In genomic region chr1:54338479-54338878, GRCh38 we compare ENCODE assay signal across 16 cellular contexts.
DNase-seq lines count a peak whose midpoint lies in the region; ATAC-seq and TF ChIP-seq lines count a peak whose summit lies in the region.
"Had no signal": no experiment of that assay in that cellular context is flagged by ENCODE, and none has a peak within 500 bp of the region (broad histone marks: within the 10 kb centered on the region; RNA-seq: fewer than 3 reads in every experiment).

No MANE protein-coding gene starts in this region.

- H3K27ac ChIP-seq in smooth muscle cell (ENCODE audit: low read depth), result peak overlapping the region; percentile 77

- no peaks in the 10 kb centered on the region for H3K9me3 Mint-ChIP-seq in activated naive CD4-positive, alpha-beta T cell treated with anti-CD3 and anti-CD28 coated beads, Interleukin-2, amount 10 ng/mL, durations not matched to agents 7 days and 5 days
- H3K9me3 Mint-ChIP-seq in glutamatergic neuron (ENCODE audit: unreplicated experiment), result peaks cover 57% of the 10 kb centered on the region
- H3K9me3 Mint-ChIP-seq: T-helper 2 cell treated with Interferon-gamma antibody and Interleukin-4, amounts not matched to agents 5 μg/mL and 100 μg/mL, for 36 hours had no signal

- H3K27me3 ChIP-seq in smooth muscle cell (ENCODE audit: low read depth), result no peaks in the 10 kb centered on the region
- H3K27me3 ChIP-seq: spleen had no signal

- H3F3A ChIP-seq in smooth muscle cell (ENCODE audit: low read depth), result peaks cover 18% of the 10 kb centered on the region

- H3K9ac ChIP-seq in smooth muscle cell (ENCODE audit: low read depth), result peak overlapping the region; percentile 37

- no peaks in the 10 kb centered on the region for H3K27me3 Mint-ChIP-seq in activated naive CD4-positive, alpha-beta T cell treated with anti-CD3 and anti-CD28 coated beads, Interleukin-2, amount 10 ng/mL, durations not matched to agents 7 days and 5 days
- H3K27me3 Mint-ChIP-seq in T-helper 17 cell, result no peaks in the 10 kb centered on the region
- H3K27me3 Mint-ChIP-seq in glutamatergic neuron (ENCODE audit: unreplicated experiment), result peaks cover 44% of the 10 kb centered on the region
- H3K27me3 Mint-ChIP-seq: B cell had no signal

- H3K9me3 ChIP-seq in T-helper 17 cell (ENCODE audit: control insufficient read depth, low read length, poor library complexity, severe bottlenecking) (no peaks in the 10 kb centered on the region), smooth muscle cell (replicated peaks; ENCODE audit: low read depth) (no peaks in the 10 kb centered on the region)
- H3K9me3 ChIP-seq: spleen had no signal

- H3K4me1 ChIP-seq in smooth muscle cell (ENCODE audit: low read depth), result peaks cover 31% of the 10 kb centered on the region

- H3K4me2 ChIP-seq in smooth muscle cell, result peak overlapping the region; percentile 76

- no peak overlapping the region for H2AFZ ChIP-seq in smooth muscle cell (ENCODE audit: low read depth)

- H3K27ac Mint-ChIP-seq in activated naive CD4-positive, alpha-beta T cell treated with anti-CD3 and anti-CD28 coated beads, Interleukin-2, amount 10 ng/mL, durations not matched to agents 7 days and 5 days, result peak overlapping the region; percentile 55
- H3K27ac Mint-ChIP-seq in T-helper 17 cell (no peak overlapping the region), glutamatergic neuron (ENCODE audit: unreplicated experiment) (peak overlapping the region; percentile 100)
- H3K27ac Mint-ChIP-seq: B cell had no signal

- no peak for DNase-seq in activated naive CD4-positive, alpha-beta T cell treated with anti-CD3 and anti-CD28 coated beads, Interleukin-2, amount 10 ng/mL, durations not matched to agents 7 days and 5 days
- no peak for DNase-seq in activated naive CD4-positive, alpha-beta T cell (lab: John Stamatoyannopoulos, UW)
- DNase-seq in T-helper 17 cell, result no peak
- no peak for DNase-seq in glutamatergic neuron
- no peak for DNase-seq in smooth muscle cell (lab: John Stamatoyannopoulos, UW; ENCODE audit: unreplicated experiment)
- no peak for DNase-seq in GM03348 (ENCODE audit: low spot score)
- DNase-seq in activated effector memory CD4-positive, alpha-beta T cell treated with Interleukin-2 at 50 U/mL for 16 hours, result no peak
- DNase-seq: caudate nucleus; erythroblast; NCI-H187; spleen; stimulated activated CD4-positive, alpha-beta T cell treated with anti-CD3 and anti-CD28 coated beads, Interleukin-4, amount 100 ng/mL, for 24 hours had no signal

- H4K20me1 ChIP-seq in smooth muscle cell (ENCODE audit: low read depth), result peaks cover 52% of the 10 kb centered on the region

- H3K4me1 Mint-ChIP-seq in activated naive CD4-positive, alpha-beta T cell treated with anti-CD3 and anti-CD28 coated beads, Interleukin-2, amount 10 ng/mL, durations not matched to agents 7 days and 5 days, result peaks cover 19% of the 10 kb centered on the region
- peaks cover 30% of the 10 kb centered on the region for H3K4me1 Mint-ChIP-seq in T-helper 17 cell
- H3K4me1 Mint-ChIP-seq in glutamatergic neuron (ENCODE audit: low read depth, unreplicated experiment), result peaks cover 78% of the 10 kb centered on the region

- H3K36me3 ChIP-seq in smooth muscle cell (ENCODE audit: low read depth), result no peaks in the 10 kb centered on the region
- H3K36me3 ChIP-seq: spleen had no signal

- CTCF ChIA-PET in activated naive CD4-positive, alpha-beta T cell treated with anti-CD3 and anti-CD28 coated beads, Interleukin-2, amount 10 ng/mL, durations not matched to agents 7 days and 5 days (lab: Charles Lee), result interaction anchor here (0.6 kb wide), 1 partner anchor 8 kb away, joined by 3 read pairs; no protein-coding TSS in a partner anchor

- H3K36me3 Mint-ChIP-seq in activated naive CD4-positive, alpha-beta T cell treated with anti-CD3 and anti-CD28 coated beads, Interleukin-2, amount 10 ng/mL, durations not matched to agents 7 days and 5 days, result peaks cover 18% of the 10 kb centered on the region
- H3K36me3 Mint-ChIP-seq in T-helper 17 cell (ENCODE audit: low read depth) (peaks cover 2% of the 10 kb centered on the region), glutamatergic neuron (ENCODE audit: unreplicated experiment) (no peaks in the 10 kb centered on the region)

- ATAC-seq in T-helper 17 cell (no peak), GM18511 (IDR thresholded peaks at IDR 0.05; ENCODE audit: unreplicated experiment) (no peak)
- ATAC-seq: activated CD4-positive, CD25-positive, alpha-beta regulatory T cell treated with anti-CD3 and anti-CD28 coated beads, Interleukin-2, amount 50 U/mL, for 24 hours had no signal

- 25% methylated on average over 7 of the region's 7 CpGs for WGBS in smooth muscle cell (ENCODE audit: low lambda C conversion rate)

- H3K4me3 Mint-ChIP-seq in activated naive CD4-positive, alpha-beta T cell treated with anti-CD3 and anti-CD28 coated beads, Interleukin-2, amount 10 ng/mL, durations not matched to agents 7 days and 5 days, result no peak overlapping the region
- peak overlapping the region; percentile 15 for H3K4me3 Mint-ChIP-seq in T-helper 17 cell
- H3K4me3 Mint-ChIP-seq in glutamatergic neuron (ENCODE audit: unreplicated experiment), result peak overlapping the region; percentile 74
- H3K4me3 Mint-ChIP-seq: B cell; T-helper 2 cell treated with Interferon-gamma antibody and Interleukin-4, amounts not matched to agents 5 μg/mL and 100 μg/mL, for 36 hours had no signal

- TF ChIP-seq CTCF in glutamatergic neuron (IDR thresholded peaks at IDR 0.05; ENCODE audit: partially characterized antibody, unreplicated experiment), result no peak
- TF ChIP-seq CTCF in smooth muscle cell (IDR thresholded peaks at IDR 0.05; ENCODE audit: borderline replicate concordance, insufficient read depth, poor library complexity, severe bottlenecking), result no peak

- H3K4me3 ChIP-seq in smooth muscle cell, result no peak overlapping the region
- H3K4me3 ChIP-seq: spleen had no signal

- H3K79me2 ChIP-seq in smooth muscle cell (ENCODE audit: low read depth), result peaks cover 33% of the 10 kb centered on the region
